17 cellular contexts compared by ENCODE assay signal in genomic region chr2:439077-439476, GRCh38.
A peak's percentile ranks its signal among the peaks of the same experiment; 100 is the strongest.
DNase-seq lines count a peak whose midpoint lies in the region; ATAC-seq and TF ChIP-seq lines count a peak whose summit lies in the region.
"Had no signal": no experiment of that assay in that cellular context is flagged by ENCODE, and none has a peak within 500 bp of the region (broad histone marks: within the 10 kb centered on the region; RNA-seq: fewer than 3 reads in every experiment).

No MANE protein-coding gene starts in this region.

- TF ChIP-seq CTCF in foreskin keratinocyte (conservative IDR thresholded peaks at IDR 0.05) (no peak), suprapubic skin (IDR thresholded peaks at IDR 0.05) (no peak)

- no peak for TF ChIP-seq POLR2A in suprapubic skin (IDR thresholded peaks at IDR 0.05)

- no peak for TF ChIP-seq EP300 in suprapubic skin (IDR thresholded peaks at IDR 0.05)

- POLR2A ChIA-PET in CD8-positive, alpha-beta memory T cell (lab: Charles Lee) = no interaction called here

- H3K36me3 Mint-ChIP-seq in CD8-positive, alpha-beta memory T cell = no peaks in the 10 kb centered on the region
- H3K36me3 Mint-ChIP-seq: activated naive CD4-positive, alpha-beta T cell treated with anti-CD3 and anti-CD28 coated beads, Interleukin-2, amount 50 U/mL, for 72 hours had no signal

- H3K27ac ChIP-seq in CD8-positive, alpha-beta memory T cell (ENCODE audit: low read depth, low read length) = no peak overlapping the region
- H3K27ac ChIP-seq in foreskin keratinocyte = no peak overlapping the region
- H3K27ac ChIP-seq in suprapubic skin = peak overlapping the region; percentile 86
- H3K27ac ChIP-seq: pancreas, SK-N-MC had no signal

- H3K4me3 Mint-ChIP-seq in CD8-positive, alpha-beta memory T cell = peak overlapping the region in 1 of 7 donors; percentile 1
- H3K4me3 Mint-ChIP-seq: activated T-cell treated with anti-CD3 and anti-CD28 coated beads, Interleukin-2, amount 50 U/mL, for 24 hours had no signal

- H3K4me1 Mint-ChIP-seq in CD8-positive, alpha-beta memory T cell = peaks cover 28 to 43% (median 34%) of the 10 kb centered on the region in 3 donors

- no peaks in the 10 kb centered on the region for H3K36me3 ChIP-seq in CD8-positive, alpha-beta memory T cell (ENCODE audit: insufficient read depth, low read length)
- H3K36me3 ChIP-seq in suprapubic skin = no peaks in the 10 kb centered on the region
- H3K36me3 ChIP-seq: pancreas had no signal

- H3K27ac Mint-ChIP-seq in CD8-positive, alpha-beta memory T cell = peak overlapping the region in 7 of 8 donors; percentile 14 to 98 (median 90)
- H3K27ac Mint-ChIP-seq: activated T-cell treated with anti-CD3 and anti-CD28 coated beads, Interleukin-2, amount 50 U/mL, for 24 hours had no signal

- no peaks in the 10 kb centered on the region for H3K27me3 ChIP-seq in CD8-positive, alpha-beta memory T cell (ENCODE audit: insufficient read depth, low read length, poor library complexity, severe bottlenecking)
- H3K27me3 ChIP-seq in foreskin keratinocyte = no peaks in the 10 kb centered on the region
- H3K27me3 ChIP-seq in suprapubic skin = peaks cover 4% of the 10 kb centered on the region
- H3K27me3 ChIP-seq: pancreas had no signal

- CTCF ChIA-PET in CD8-positive, alpha-beta memory T cell (lab: Charles Lee) = no interaction called here

- H3K4me1 ChIP-seq in CD8-positive, alpha-beta memory T cell (ENCODE audit: insufficient read depth, low read length) = peaks cover 20% of the 10 kb centered on the region
- H3K4me1 ChIP-seq in foreskin keratinocyte (no peaks in the 10 kb centered on the region), suprapubic skin (peaks cover 22% of the 10 kb centered on the region)
- H3K4me1 ChIP-seq: pancreas had no signal

- no peak for DNase-seq in CD8-positive, alpha-beta memory T cell
- peak; percentile 9 for DNase-seq in NCI-H524 treated with DMSO at 0.1 percent for 48 hours (lab: John Stamatoyannopoulos, UW)
- no peak for DNase-seq in foreskin keratinocyte
- DNase-seq in suprapubic skin (ENCODE audit: low spot score in 2 of 2) = no peak
- DNase-seq in OCI-M2 (lab: John Stamatoyannopoulos, UW; ENCODE audit: unreplicated experiment) = no peak
- DNase-seq: activated T-cell treated with anti-CD3 and anti-CD28 coated beads, Interleukin-2, amount 50 U/mL, for 24 hours; cortex of kidney; NCI-H1436; NCI-H446; pancreas; PC-3; stimulated activated CD4-positive, alpha-beta T cell treated with anti-CD3 and anti-CD28 coated beads, Interleukin-2, amount 100 ng/mL, for 48 hours had no signal

- peaks cover 0 to 2% (median 0%) of the 10 kb centered on the region in 5 donors for H3K9me3 Mint-ChIP-seq in CD8-positive, alpha-beta memory T cell
- H3K9me3 Mint-ChIP-seq: activated naive CD4-positive, alpha-beta T cell treated with anti-CD3 and anti-CD28 coated beads, Interleukin-2, amount 50 U/mL, for 72 hours; activated T-cell treated with anti-CD3 and anti-CD28 coated beads, Interleukin-2, amount 50 U/mL, for 24 hours had no signal

- no peaks in the 10 kb centered on the region for H3K27me3 Mint-ChIP-seq in CD8-positive, alpha-beta memory T cell
- H3K27me3 Mint-ChIP-seq: activated T-cell treated with anti-CD3 and anti-CD28 coated beads, Interleukin-2, amount 50 U/mL, for 24 hours had no signal

- ATAC-seq in foreskin keratinocyte (peak; percentile 36), HG02885 (IDR thresholded peaks at IDR 0.05; ENCODE audit: poor library complexity, unreplicated experiment) (no peak), GM18870 (IDR thresholded peaks at IDR 0.05; ENCODE audit: unreplicated experiment) (no peak)
- ATAC-seq: activated naive CD4-positive, alpha-beta T cell treated with anti-CD3 and anti-CD28 coated beads, Interleukin-2, amount 50 U/mL, for 72 hours; left lobe of liver; PC-3 had no signal

- H3K9me3 ChIP-seq in CD8-positive, alpha-beta memory T cell (ENCODE audit: low read length) = no peaks in the 10 kb centered on the region
- H3K9me3 ChIP-seq in suprapubic skin = no peaks in the 10 kb centered on the region
- H3K9me3 ChIP-seq: pancreas had no signal

- WGBS in suprapubic skin = 61% methylated on average over 17 of the region's 17 CpGs

- H3K4me3 ChIP-seq in CD8-positive, alpha-beta memory T cell (ENCODE audit: low read length) = no peak overlapping the region
- H3K4me3 ChIP-seq in suprapubic skin = no peak overlapping the region
- H3K4me3 ChIP-seq: pancreas, SK-N-MC had no signal
